20 cellular contexts compared by ENCODE assay signal in genomic region chr11:126456089-126456488, GRCh38.
DNase-seq lines count a peak whose midpoint lies in the region; ATAC-seq, FAIRE-seq and TF ChIP-seq lines count a peak whose summit lies in the region.
"Had no signal": no experiment of that assay in that cellular context is flagged by ENCODE, and none has a peak within 500 bp of the region (broad histone marks: within the 10 kb centered on the region; RNA-seq: fewer than 3 reads in every experiment).

No MANE protein-coding gene starts in this region.

- H3K9me3 ChIP-seq in BLaER1 (no peaks in the 10 kb centered on the region), neuronal stem cell (replicated peaks in 1 of 2; ENCODE audit: control insufficient read depth in 2 of 2, insufficient read depth in 1 of 2, low read depth in 1 of 2, low read length in 2 of 2) (peaks cover 0 to 3% of the 10 kb centered on the region in 2 donors)
- peaks cover 0 to 3% (median 0%) of the 10 kb centered on the region in 11 experiments; a peak in 5 of 22 replicates for H3K9me3 ChIP-seq in BLaER1 treated with 17β-estradiol and CSF1 and Interleukin-3, amounts not matched to agents 10 nM and 100 nM (replicated peaks in 1 of 11)

- H3K9ac ChIP-seq in BLaER1 (no peak overlapping the region), mesendoderm (ENCODE audit: low read length) (no peak overlapping the region), neuronal stem cell (ENCODE audit: low read depth, low read length, poor library complexity) (no peak overlapping the region)
- H3K9ac ChIP-seq in BLaER1 treated with 17β-estradiol and CSF1 and Interleukin-3, amounts not matched to agents 10 nM and 100 nM = peak overlapping the region in 3 of 11 experiments; percentile 16 to 41 (median 36); a peak in 3 of 22 replicates
- H3K9ac ChIP-seq: GM23248 had no signal

- H3K27ac ChIP-seq in BLaER1 (peak overlapping the region; percentile 77), mesendoderm (ENCODE audit: low read depth, low read length) (no peak overlapping the region), neuronal stem cell (replicated peaks; ENCODE audit: low read length) (no peak overlapping the region)
- peak overlapping the region in 8 of 11 experiments; percentile 27 to 66 (median 50); a peak in 13 of 22 replicates for H3K27ac ChIP-seq in BLaER1 treated with 17β-estradiol and CSF1 and Interleukin-3, amounts not matched to agents 10 nM and 100 nM
- H3K27ac ChIP-seq: GM23248 had no signal

- peak overlapping the region; percentile 72 for H3K4me2 ChIP-seq in BLaER1
- peak overlapping the region; percentile 39 to 78 (median 64); a peak in 20 of 22 replicates for H3K4me2 ChIP-seq in BLaER1 treated with 17β-estradiol and CSF1 and Interleukin-3, amounts not matched to agents 10 nM and 100 nM
- no peak overlapping the region for H3K4me2 ChIP-seq in mesendoderm (ENCODE audit: low read length)
- H3K4me2 ChIP-seq in neuronal stem cell (ENCODE audit: insufficient read depth, low read length, poor library complexity, severe bottlenecking) = no peak overlapping the region

- H3K4me3 ChIP-seq in BLaER1 (no peak overlapping the region), mesendoderm (ENCODE audit: low read length) (no peak overlapping the region), neuronal stem cell (ENCODE audit: low read length in 2 of 2) (no peak overlapping the region)
- H3K4me3 ChIP-seq in BLaER1 treated with 17β-estradiol and CSF1 and Interleukin-3, amounts not matched to agents 10 nM and 100 nM = no peak overlapping the region
- H3K4me3 ChIP-seq: GM12878, GM23248 had no signal

- H3K56ac ChIP-seq in mesendoderm (ENCODE audit: low read length) = peak overlapping the region; percentile 69

- no peaks in the 10 kb centered on the region for H3K79me1 ChIP-seq in mesendoderm (ENCODE audit: low read length)
- H3K79me1 ChIP-seq in neuronal stem cell (ENCODE audit: low read depth, low read length) = peaks cover 3% of the 10 kb centered on the region

- no peak overlapping the region for H4K5ac ChIP-seq in mesendoderm (ENCODE audit: low read length)

- H2BK12ac ChIP-seq in neuronal stem cell (ENCODE audit: low read length) = no peak overlapping the region

- no peak overlapping the region for H2BK120ac ChIP-seq in mesendoderm (ENCODE audit: low read depth, low read length)
- no peak overlapping the region for H2BK120ac ChIP-seq in neuronal stem cell (ENCODE audit: low read depth, low read length)

- no peaks in the 10 kb centered on the region for H3K79me2 ChIP-seq in mesendoderm (ENCODE audit: control insufficient read depth, insufficient read depth, low read length)

- no peak overlapping the region for H4K91ac ChIP-seq in neuronal stem cell (ENCODE audit: low read depth, low read length, poor library complexity)

- H3K4ac ChIP-seq in mesendoderm (ENCODE audit: low read depth, low read length) (no peak overlapping the region), neuronal stem cell (ENCODE audit: low read length) (no peak overlapping the region)

- H2AK5ac ChIP-seq in mesendoderm (ENCODE audit: low read length) (no peak overlapping the region), neuronal stem cell (ENCODE audit: low read depth, low read length) (peak overlapping the region; percentile 37)

- TF ChIP-seq POLR2A in H54 (IDR thresholded peaks at IDR 0.05; ENCODE audit: low read depth, low read length) = no peak

- FAIRE-seq in H54 (lab: Jason Lieb, UNC) (no peak), D721Med (lab: Jason Lieb, UNC) (no peak)
- FAIRE-seq: GM12878, GM19239, H1 had no signal

- WGBS in mesendoderm (ENCODE audit: extremely low coverage, insufficient coverage, low lambda C conversion rate) = no CpG with 5 or more reads among the region's 15 CpGs
- no CpG with 5 or more reads among the region's 15 CpGs for WGBS in neuronal stem cell (ENCODE audit: extremely low coverage in 2 of 2, insufficient read length in 2 of 2, insufficient replicate concordance in 1 of 2), 2 donors

- TF ChIP-seq CTCF in D721Med (IDR thresholded peaks at IDR 0.05; ENCODE audit: insufficient read depth, missing control alignments) = no peak

- no peak overlapping the region for H3K18ac ChIP-seq in mesendoderm (ENCODE audit: low read length)
- H3K18ac ChIP-seq in neuronal stem cell (ENCODE audit: low read length) = peak overlapping the region; percentile 38

- peak overlapping the region; percentile 54 for H2BK5ac ChIP-seq in mesendoderm (ENCODE audit: low read length)
- H2BK5ac ChIP-seq in neuronal stem cell (ENCODE audit: low read length) = no peak overlapping the region

- no peak for DNase-seq in mesendoderm
- DNase-seq in neuronal stem cell (ENCODE audit: low spot score) = no peak
- no peak for DNase-seq in H54 (ENCODE audit: insufficient read length, low spot score)
- no peak for DNase-seq in D721Med (ENCODE audit: insufficient read length, low spot score)
- no peak for DNase-seq in anterior cingulate cortex (lab: John Stamatoyannopoulos, UW)
- DNase-seq: Calu3; CD4-positive, alpha-beta memory T cell; COR-L47; DMS 273 treated with DMSO at 0.1 percent for 48 hours; DMS79; EL; GM23248; H9 had no signal

- H3K27me3 ChIP-seq in BLaER1 (no peaks in the 10 kb centered on the region), mesendoderm (ENCODE audit: insufficient read depth, low read length, poor library complexity) (no peaks in the 10 kb centered on the region), neuronal stem cell (ENCODE audit: control insufficient read depth in 3 of 3, insufficient read depth in 3 of 3, low read depth in 1 of 3, low read length in 3 of 3) (peaks cover 0 to 20% (median 1%) of the 10 kb centered on the region in 3 experiments)
- H3K27me3 ChIP-seq in BLaER1 treated with 17β-estradiol and CSF1 and Interleukin-3, amounts not matched to agents 10 nM and 100 nM = peaks cover 0 to 7% (median 0%) of the 10 kb centered on the region in 11 experiments; a peak in 1 of 22 replicates

- H3K23ac ChIP-seq in mesendoderm (ENCODE audit: low read length) (no peak overlapping the region), neuronal stem cell (ENCODE audit: low read depth, low read length, poor library complexity) (no peak overlapping the region)

- H3K4me1 ChIP-seq in BLaER1 = peaks cover 100% of the 10 kb centered on the region
- peaks cover 37 to 99% (median 93%) of the 10 kb centered on the region in 10 experiments for H3K4me1 ChIP-seq in BLaER1 treated with 17β-estradiol and CSF1 and Interleukin-3, amounts not matched to agents 10 nM and 100 nM
- H3K4me1 ChIP-seq in mesendoderm (ENCODE audit: control insufficient read depth, low read depth, low read length) = no peaks in the 10 kb centered on the region
- peaks cover 0 to 17% of the 10 kb centered on the region in 2 donors for H3K4me1 ChIP-seq in neuronal stem cell (ENCODE audit: control insufficient read depth in 2 of 2, insufficient read depth in 1 of 2, low read depth in 1 of 2, low read length in 2 of 2)

- ATAC-seq in HG03039 (IDR thresholded peaks at IDR 0.05; ENCODE audit: unreplicated experiment) = no peak
- ATAC-seq: GM12878, HCT116 had no signal

- H4K8ac ChIP-seq in mesendoderm (ENCODE audit: low read depth, low read length) = no peak overlapping the region
- H4K8ac ChIP-seq in neuronal stem cell (ENCODE audit: low read depth, low read length) = no peak overlapping the region

- H3K36me3 ChIP-seq in BLaER1 = no peaks in the 10 kb centered on the region
- H3K36me3 ChIP-seq in BLaER1 treated with 17β-estradiol and CSF1 and Interleukin-3, amounts not matched to agents 10 nM and 100 nM = no peaks in the 10 kb centered on the region
- H3K36me3 ChIP-seq in mesendoderm (ENCODE audit: control insufficient read depth, insufficient read depth, low read length) = no peaks in the 10 kb centered on the region
- H3K36me3 ChIP-seq in neuronal stem cell (replicated peaks in 1 of 2; ENCODE audit: control insufficient read depth in 2 of 2, insufficient read depth in 2 of 2, low read length in 2 of 2) = peaks cover 0 to 1% of the 10 kb centered on the region in 2 donors

- H2BK15ac ChIP-seq in mesendoderm (replicated peaks; ENCODE audit: low read depth) = no peak overlapping the region
- peak overlapping the region; percentile 82 for H2BK15ac ChIP-seq in neuronal stem cell (ENCODE audit: low read length)

- H2AFZ ChIP-seq in neuronal stem cell (ENCODE audit: low read length) = no peak overlapping the region
- H2AFZ ChIP-seq: GM23248 had no signal

- H4K20me1 ChIP-seq in BLaER1 = no peaks in the 10 kb centered on the region
- H4K20me1 ChIP-seq in BLaER1 treated with 17β-estradiol and CSF1 and Interleukin-3, amounts not matched to agents 10 nM and 100 nM = no peaks in the 10 kb centered on the region

- H3K14ac ChIP-seq in neuronal stem cell (ENCODE audit: low read length) = no peak overlapping the region

Comparison
In these comparisons a context has a peak if more than half of its experiments do, and no peak if none do; other contexts are left out.
1. H3K27ac ChIP-seq: peak in BLaER1 (single experiment) and BLaER1 treated with 17β-estradiol and CSF1 and Interleukin-3, amounts not matched to agents 10 nM and 100 nM (8 of 11); none in mesendoderm (single experiment) and neuronal stem cell (single experiment).
2. H3K4me2 ChIP-seq: peak in BLaER1 (single experiment) and BLaER1 treated with 17β-estradiol and CSF1 and Interleukin-3, amounts not matched to agents 10 nM and 100 nM (11 of 11); none in mesendoderm (single experiment) and neuronal stem cell (single experiment).